Comparison of ENCODE assay signal across 25 cellular contexts in genomic region chr6:6951355-6951754, GRCh38.
"Had no signal": no experiment of that assay in that cellular context is flagged by ENCODE, and none has a peak within 500 bp of the region (broad histone marks: within the 10 kb centered on the region; RNA-seq: fewer than 3 reads in every experiment).

No MANE protein-coding gene starts in this region.

- H3K36me3 Mint-ChIP-seq: immature natural killer cell; stimulated activated effector memory CD8-positive, alpha-beta T cell treated with anti-CD3 and anti-CD28 coated beads, Interleukin-12 subunit alpha, Interleukin-12 subunit beta, amount 100 ng/mL, for 72 hours; type B pancreatic cell had no signal

- H3K27ac Mint-ChIP-seq: immature natural killer cell; nephron; stimulated activated effector memory CD8-positive, alpha-beta T cell treated with anti-CD3 and anti-CD28 coated beads, Interleukin-12 subunit alpha, Interleukin-12 subunit beta, amount 100 ng/mL, for 72 hours; stimulated activated naive CD8-positive, alpha-beta T cell treated with anti-CD3 and anti-CD28 coated beads, Interleukin-15, amount 100 ng/mL, for 72 hours; type B pancreatic cell had no signal

- DNase-seq: immature natural killer cell; kidney; left lung; lower lobe of right lung; mammary epithelial cell; mesenchymal stem cell; naive thymus-derived CD8-positive, alpha-beta T cell; nucleus accumbens; pancreas; posterior cingulate gyrus; retina; right cardiac atrium; sigmoid colon; small intestine; spleen; stimulated activated CD4-positive, alpha-beta T cell treated with anti-CD3 and anti-CD28 coated beads, Interleukin-4, amount 100 ng/mL, for 24 hours; stimulated activated naive CD4-positive, alpha-beta T cell treated with Interleukin-2 at 50 U/mL for 16 hours; stimulated activated naive CD8-positive, alpha-beta T cell treated with anti-CD3 and anti-CD28 coated beads, Interleukin-15, amount 100 ng/mL, for 72 hours; substantia nigra; uterus had no signal

- ATAC-seq: left colon; left lung; lower lobe of right lung; naive thymus-derived CD8-positive, alpha-beta T cell; pancreas; right cardiac atrium; stimulated activated effector memory CD8-positive, alpha-beta T cell treated with anti-CD3 and anti-CD28 coated beads, Interleukin-12 subunit alpha, Interleukin-12 subunit beta, amount 100 ng/mL, for 72 hours; stimulated activated naive CD8-positive, alpha-beta T cell treated with anti-CD3 and anti-CD28 coated beads, Interleukin-15, amount 100 ng/mL, for 72 hours had no signal

- H3K27me3 Mint-ChIP-seq: stimulated activated naive CD8-positive, alpha-beta T cell treated with anti-CD3 and anti-CD28 coated beads, Interleukin-15, amount 100 ng/mL, for 72 hours; type B pancreatic cell had no signal

- H3K4me3 Mint-ChIP-seq: immature natural killer cell; naive thymus-derived CD8-positive, alpha-beta T cell; nephron; neural crest cell; stimulated activated effector memory CD8-positive, alpha-beta T cell treated with anti-CD3 and anti-CD28 coated beads, Interleukin-12 subunit alpha, Interleukin-12 subunit beta, amount 100 ng/mL, for 72 hours; stimulated activated naive CD8-positive, alpha-beta T cell treated with anti-CD3 and anti-CD28 coated beads, Interleukin-15, amount 100 ng/mL, for 72 hours; type B pancreatic cell had no signal

- H3K4me1 Mint-ChIP-seq: immature natural killer cell; naive thymus-derived CD8-positive, alpha-beta T cell; neural crest cell; stimulated activated effector memory CD8-positive, alpha-beta T cell treated with anti-CD3 and anti-CD28 coated beads, Interleukin-12 subunit alpha, Interleukin-12 subunit beta, amount 100 ng/mL, for 72 hours; stimulated activated naive CD8-positive, alpha-beta T cell treated with anti-CD3 and anti-CD28 coated beads, Interleukin-15, amount 100 ng/mL, for 72 hours had no signal
